In genomic region chr19:41872384-41872774, GRCh38 we compare ENCODE assay signal across 2 cellular contexts.
TF ChIP-seq lines count a peak whose summit lies in the region.

No MANE protein-coding gene starts in this region.

TF ChIP-seq in HEK293, 187 proteins besides CTCF, POLR2A, EP300 and RAD21:
- TF ChIP-seq ZNF639 (tag by site-specific recombination; IDR thresholded peaks at IDR 0.05): 0 out of 2 replicates have a peak, but pooled peaks have one; percentile 48
- no peak for TF ChIP-seq ZNF157 (tag by site-specific recombination; IDR thresholded peaks at IDR 0.05)
- peak; percentile 53; the same call in 1 of the 2 replicates for TF ChIP-seq ZNF513 (tag by site-specific recombination; IDR thresholded peaks at IDR 0.05)
- peak; percentile 94 for TF ChIP-seq ZFP3 (tag by site-specific recombination; IDR thresholded peaks at IDR 0.05; ENCODE audit: low read depth)
- TF ChIP-seq KLF10 (tag by site-specific recombination; IDR thresholded peaks at IDR 0.05): 0 out of 2 replicates have a peak, but pooled peaks have one; percentile 14
- peak; percentile 66 for TF ChIP-seq REST (tag by site-specific recombination; IDR thresholded peaks at IDR 0.05)
- 0 out of 2 replicates have a peak, but pooled peaks have one; percentile 21 for TF ChIP-seq KLF17 (tag by site-specific recombination; IDR thresholded peaks at IDR 0.05)
- no peak for TF ChIP-seq KLF7 (tag by site-specific recombination; IDR thresholded peaks at IDR 0.05; ENCODE audit: borderline replicate concordance)
- TF ChIP-seq ZNF280D (tag by site-specific recombination; IDR thresholded peaks at IDR 0.05): 0 out of 2 replicates have a peak, but pooled peaks have one; percentile 44
- peak; percentile 2; the same call in 1 of the 2 replicates for TF ChIP-seq ZNF768 (tag by site-specific recombination; IDR thresholded peaks at IDR 0.05)

TF ChIP-seq in HepG2, 621 proteins besides CTCF, POLR2A, EP300 and RAD21:
- TF ChIP-seq NFIC (IDR thresholded peaks at IDR 0.05; ENCODE audit: low read length) (0 out of 2 replicates have a peak, but pooled peaks have one; percentile 5), ZC3H4 (CRISPR knock-in tag; IDR thresholded peaks at IDR 0.05; ENCODE audit: borderline replicate concordance) (0 out of 2 replicates have a peak, but pooled peaks have one; percentile 53), ZNF326 (CRISPR knock-in tag; IDR thresholded peaks at IDR 0.05; ENCODE audit: borderline replicate concordance) (0 out of 2 replicates have a peak, but pooled peaks have one; percentile 22), POLR2AphosphoS5 (IDR thresholded peaks at IDR 0.05; ENCODE audit: low read depth, low read length) (peak; percentile 38; the same call in 1 of the 2 replicates), MAFG (CRISPR knock-in tag; IDR thresholded peaks at IDR 0.05) (no peak), POLR2G (IDR thresholded peaks at IDR 0.05; ENCODE audit: low read depth, low read length) (peak; percentile 9; the same call in 1 of the 2 replicates), PAF1 (CRISPR knock-in tag; IDR thresholded peaks at IDR 0.05) (peak; percentile 46; the same call in 1 of the 2 replicates), STAT5B (CRISPR knock-in tag; IDR thresholded peaks at IDR 0.05) (0 out of 2 replicates have a peak, but pooled peaks have one; percentile 38), KDM2A (CRISPR knock-in tag; IDR thresholded peaks at IDR 0.05; ENCODE audit: borderline replicate concordance, low read depth) (peak; percentile 19; the same call in 1 of the 2 replicates), ZSCAN31 (CRISPR knock-in tag; IDR thresholded peaks at IDR 0.05; ENCODE audit: low read depth) (0 out of 2 replicates have a peak, but pooled peaks have one; percentile 26), ZZZ3 (CRISPR knock-in tag; IDR thresholded peaks at IDR 0.05; ENCODE audit: borderline replicate concordance) (no peak), ATF3 (CRISPR knock-in tag; IDR thresholded peaks at IDR 0.05) (no peak), PAWR (CRISPR knock-in tag; IDR thresholded peaks at IDR 0.05; ENCODE audit: borderline replicate concordance) (no peak)
